In genomic region chr16:8611122-8611521, GRCh38 we compare ENCODE assay signal across 30 cellular contexts. TPM values are rescaled to one million over a fixed set of nuclear protein-coding genes. Genes with fewer than 3 reads are reported as not detected.
DNase-seq lines count a peak whose midpoint lies in the region; ATAC-seq, FAIRE-seq and TF ChIP-seq lines count a peak whose summit lies in the region.
"Had no signal": no experiment of that assay in that cellular context is flagged by ENCODE, and none has a peak within 500 bp of the region (broad histone marks: within the 10 kb centered on the region; RNA-seq: fewer than 3 reads in every experiment).

No MANE protein-coding gene starts in this region.

- no peak overlapping the region for H2BK20ac ChIP-seq in H1 (ENCODE audit: low read length)

- POLR2A ChIA-PET in H1 (lab: Charles Lee; ENCODE audit: partially characterized antibody) (no interaction called here), HEK293T (lab: Yijun Ruan, JAX) (no interaction called here)

- no peak overlapping the region for H3K4me3 Mint-ChIP-seq in GM23338
- H3K4me3 Mint-ChIP-seq: CD4-positive, alpha-beta memory T cell; CD4-positive, CD25-positive, alpha-beta regulatory T cell; CD8-positive, alpha-beta memory T cell had no signal

- no peak for TF ChIP-seq POLR2A in H1 (IDR thresholded peaks at IDR 0.05; ENCODE audit: control extremely low read depth in 1 of 2, low read depth in 2 of 2, low read length in 2 of 2)

- H3K79me1 ChIP-seq in H1 (ENCODE audit: low read depth, low read length), result no peaks in the 10 kb centered on the region

- no peak overlapping the region for H2BK12ac ChIP-seq in H1 (ENCODE audit: low read depth, low read length)

- H3K4ac ChIP-seq in H1 (replicated peaks; ENCODE audit: insufficient read length, low read depth, low read length), result no peak overlapping the region

- H2BK120ac ChIP-seq in H1 (replicated peaks; ENCODE audit: low read depth, low read length), result no peak overlapping the region

- no peak overlapping the region for H3K9ac ChIP-seq in H1 (replicated peaks in 1 of 4; ENCODE audit: extremely low read depth in 1 of 4, low read depth in 3 of 4, low read length in 3 of 4)
- H3K9ac ChIP-seq: BLaER1 had no signal

- H3F3A ChIP-seq in GM23338 (replicated peaks; ENCODE audit: low read depth), result no peaks in the 10 kb centered on the region

- no peak overlapping the region for H2BK15ac ChIP-seq in H1 (ENCODE audit: low read length)

- H4K20me1 ChIP-seq in GM23338 (replicated peaks; ENCODE audit: insufficient read depth), result no peaks in the 10 kb centered on the region
- no peaks in the 10 kb centered on the region for H4K20me1 ChIP-seq in H1 (replicated peaks in 1 of 2; ENCODE audit: control insufficient read depth in 1 of 2, insufficient read depth in 2 of 2, low read length in 2 of 2)
- H4K20me1 ChIP-seq: BLaER1 had no signal

- H3K14ac ChIP-seq in H1 (ENCODE audit: insufficient read length), result no peak overlapping the region

- CTCF ChIA-PET in H1 (lab: Charles Lee; ENCODE audit: partially characterized antibody) (interaction anchor here (1.5 kb wide), 1 partner anchor 12 kb away, joined by 4 read pairs; no protein-coding TSS in a partner anchor), HEK293T (lab: Yijun Ruan, JAX) (no interaction called here)

- peaks cover 6% of the 10 kb centered on the region; the same call in 2 of the 3 replicates for H3K9me3 Mint-ChIP-seq in GM23338
- H3K9me3 Mint-ChIP-seq: CD4-positive, CD25-positive, alpha-beta regulatory T cell; CD8-positive, alpha-beta memory T cell had no signal

- H3K27me3 Mint-ChIP-seq in GM23338 (ENCODE audit: insufficient read depth, low read depth, poor library complexity), result peaks cover 2% of the 10 kb centered on the region

- H3K36me3 Mint-ChIP-seq in GM23338 (ENCODE audit: low read depth), result no peaks in the 10 kb centered on the region; the same call in 2 of the 3 replicates
- H3K36me3 Mint-ChIP-seq: CD14-positive monocyte; CD4-positive, alpha-beta memory T cell; CD4-positive, CD25-positive, alpha-beta regulatory T cell; CD8-positive, alpha-beta memory T cell had no signal

- H3K4me1 Mint-ChIP-seq in GM23338, result peaks cover 7% of the 10 kb centered on the region; the same call in 2 of the 3 replicates
- H3K4me1 Mint-ChIP-seq: CD14-positive monocyte; CD4-positive, alpha-beta memory T cell; CD8-positive, alpha-beta memory T cell had no signal

- H3K9me3 ChIP-seq in RWPE2 (ENCODE audit: severe bottlenecking) (no peaks in the 10 kb centered on the region), H1 (ENCODE audit: insufficient read depth in 2 of 2, low read depth in 1 of 2, low read length in 1 of 2) (no peaks in the 10 kb centered on the region)
- H3K9me3 ChIP-seq: BE2C, BLaER1 had no signal

- H2BK5ac ChIP-seq in H1 (ENCODE audit: low read depth, low read length), result no peak overlapping the region

- no peak overlapping the region for H3K27ac ChIP-seq in GM23338 (ENCODE audit: low read depth)
- H3K27ac ChIP-seq in RWPE2 (ENCODE audit: poor library complexity, severe bottlenecking), result peak overlapping the region; percentile 37
- no peak overlapping the region for H3K27ac ChIP-seq in H1 (ENCODE audit: low read depth, low read length)
- H3K27ac ChIP-seq: BLaER1 had no signal

- WGBS in H1 (ENCODE audit: extremely low coverage in 1 of 2, insufficient coverage in 1 of 2, insufficient read length in 1 of 2, insufficient replicate concordance in 2 of 2, low coverage in 1 of 2, low lambda C conversion rate in 2 of 2, missing lambda C conversion rate in 1 of 2), 2 experiments, result 89% methylated on average over 4 of the region's 4 CpGs; no CpG with 5 or more reads in 1 of the 2 experiments

- H3K4me2 ChIP-seq in GM23338 (no peak overlapping the region), H1 (ENCODE audit: insufficient read depth in 1 of 2, low read depth in 2 of 2, low read length in 2 of 2) (no peak overlapping the region)
- H3K4me2 ChIP-seq: BLaER1 had no signal

- no peak overlapping the region for H3K18ac ChIP-seq in H1 (ENCODE audit: extremely low read depth, low read length)

- no peaks in the 10 kb centered on the region; the same call in 1 of the 2 replicates for H3K4me1 ChIP-seq in GM23338 (ENCODE audit: insufficient read depth)
- peaks cover 8% of the 10 kb centered on the region for H3K4me1 ChIP-seq in RWPE2 (ENCODE audit: insufficient read depth, poor library complexity, severe bottlenecking)
- H3K4me1 ChIP-seq in H1 (replicated peaks in 1 of 4; ENCODE audit: control insufficient read depth in 3 of 4, insufficient read depth in 4 of 4, low read length in 3 of 4), result no peaks in the 10 kb centered on the region
- H3K4me1 ChIP-seq: BE2C had no signal

- H3K79me2 ChIP-seq in GM23338 (replicated peaks; ENCODE audit: insufficient read depth) (no peaks in the 10 kb centered on the region), H1 (ENCODE audit: control insufficient read depth in 1 of 2, insufficient read depth in 2 of 2, low read length in 2 of 2) (no peaks in the 10 kb centered on the region)

- no peak overlapping the region for H4K8ac ChIP-seq in H1 (ENCODE audit: extremely low read depth, insufficient read depth, low read length)

- TF ChIP-seq EP300 in H1 (IDR thresholded peaks at IDR 0.05; ENCODE audit: borderline replicate concordance in 1 of 2, low read depth in 2 of 2, low read length in 2 of 2), result no peak

- no peak overlapping the region for H4K5ac ChIP-seq in H1 (ENCODE audit: insufficient read length, low read depth, low read length)

- H2AK5ac ChIP-seq in H1 (ENCODE audit: low read depth, low read length), result no peak overlapping the region

- no peak for TF ChIP-seq CTCF in GM23338 (conservative IDR thresholded peaks at IDR 0.05; ENCODE audit: low read depth in 2 of 2)
- TF ChIP-seq CTCF in RWPE2 (IDR thresholded peaks at IDR 0.05; ENCODE audit: poor library complexity, severe bottlenecking), result no peak
- TF ChIP-seq CTCF in H1 (IDR thresholded peaks at IDR 0.05; ENCODE audit: control extremely low read depth in 1 of 3, insufficient read depth in 1 of 3, low read depth in 1 of 3, low read length in 3 of 3), result no peak

- no peak overlapping the region for H3K27ac Mint-ChIP-seq in GM23338
- H3K27ac Mint-ChIP-seq: CD14-positive monocyte; CD4-positive, alpha-beta memory T cell; CD4-positive, CD25-positive, alpha-beta regulatory T cell; CD8-positive, alpha-beta memory T cell had no signal

- H3K4me3 ChIP-seq in GM23338, result no peak overlapping the region
- H3K4me3 ChIP-seq in RWPE2 (ENCODE audit: severe bottlenecking), result no peak overlapping the region
- H3K4me3 ChIP-seq in H1 (ENCODE audit: extremely low read depth in 1 of 4, insufficient read depth in 2 of 4, low read depth in 3 of 4, low read length in 4 of 4), result no peak overlapping the region
- H3K4me3 ChIP-seq: BLaER1, GM12878 had no signal

- no peak overlapping the region for H3K23ac ChIP-seq in H1 (ENCODE audit: insufficient read length)

- H2AFZ ChIP-seq in GM23338, result peak overlapping the region; percentile 66; the same call in 1 of the 2 replicates
- H2AFZ ChIP-seq in H1 (ENCODE audit: low read length), result no peak overlapping the region

- H3K56ac ChIP-seq in H1 (replicated peaks; ENCODE audit: insufficient read length, low read depth, low read length), result no peak overlapping the region

- no peak for FAIRE-seq in H1 (lab: Jason Lieb, UNC)
- FAIRE-seq: A204.1, GM12878, GM12892, GM18507 had no signal

- H3K23me2 ChIP-seq in H1 (ENCODE audit: low read depth, low read length), result no peaks in the 10 kb centered on the region

- in situ Hi-C loops in KBM-7 (cut with MboI; ENCODE audit: low pct_unique_long_range_greater_than_20kb, low sequenced_read_pairs), result no loop called here

- H3K27me3 ChIP-seq in GM23338 (ENCODE audit: insufficient read depth) (no peaks in the 10 kb centered on the region), RWPE2 (ENCODE audit: insufficient read depth, poor library complexity, severe bottlenecking) (no peaks in the 10 kb centered on the region), H1 (replicated peaks in 1 of 4; ENCODE audit: control insufficient read depth in 3 of 4, extremely low read depth in 1 of 4, insufficient read depth in 3 of 4, low read length in 3 of 4) (no peaks in the 10 kb centered on the region; a peak in 2 of 7 replicates)
- H3K27me3 ChIP-seq: BLaER1 had no signal

- DNase-seq in GM23338 (ENCODE audit: low spot score) (no peak), RWPE2 (ENCODE audit: low spot score) (no peak), H1 (ENCODE audit: low read depth in 1 of 2, low spot score in 2 of 2) (no peak), KBM-7 (no peak), HEK293T (ENCODE audit: extremely low spot score) (no peak)
- no peak for DNase-seq in activated CD4-positive, CD25-positive, alpha-beta regulatory T cell (lab: John Stamatoyannopoulos, UW)
- DNase-seq: 8988T; ACHN; BE2C; C1 segment of cervical spinal cord; CD4-positive, alpha-beta memory T cell; CD4-positive, CD25-positive, alpha-beta regulatory T cell; CD8-positive, alpha-beta memory T cell; COR-L47; DMS 273 treated with DMSO at 0.1 percent for 48 hours; DMS153; DMS53; DMS79; DND-41; EL; GDM1 had no signal

- no peak overlapping the region for H4K91ac ChIP-seq in H1 (replicated peaks; ENCODE audit: insufficient read length, low read length)

- ATAC-seq in GM23338, result no peak
- ATAC-seq in RWPE2 (ENCODE audit: low read depth), result no peak
- ATAC-seq: GM12878 had no signal

- H3K36me3 ChIP-seq in GM23338 (ENCODE audit: insufficient read depth), result no peaks in the 10 kb centered on the region
- H3K36me3 ChIP-seq in RWPE2 (ENCODE audit: low read depth), result no peaks in the 10 kb centered on the region
- H3K36me3 ChIP-seq in H1 (ENCODE audit: control insufficient read depth in 2 of 4, insufficient read depth in 4 of 4, low read length in 3 of 4), result no peaks in the 10 kb centered on the region
- H3K36me3 ChIP-seq: BE2C, BLaER1 had no signal

- no peaks in the 10 kb centered on the region for H3K9me2 ChIP-seq in GM23338 (ENCODE audit: insufficient read depth)

- TF ChIP-seq RAD21 in H1 (IDR thresholded peaks at IDR 0.05 in 1 of 2, conservative IDR thresholded peaks at IDR 0.05 in 1 of 2; ENCODE audit: low read depth in 2 of 2, low read length in 2 of 2), result no peak

RNA-seq across cellular contexts. Expression of gene METTL22, which starts 10.4 kb away (rescaled TPM):
- 44.6 and 51.8 TPM in 2 replicates for total RNA-seq in GM23338 (2014; rRNA removed; shearing (Covaris generic))
- polyA plus RNA-seq in GM23338 (2016; fragmentation: Nextera tagmentation; extraction: Ambion mirVana), result 44.8 and 51.4 TPM in 2 replicates
- 56.0 and 56.7 TPM in 2 replicates for total RNA-seq in H1 (2021; fragmentation: NEBNext Ultra II Directional; extraction: Animal tissue kit (Norgen Biotek cat#: 25700))
- polyA plus RNA-seq in H1 (2011; rRNA removed), result 85.2 and 129 TPM in 2 replicates
- 107 TPM for polyA plus RNA-seq in H1 (2011; cell fraction: cytosol; rRNA removed)
- 221 TPM for polyA plus RNA-seq in H1 (2011; cell fraction: nucleus; rRNA removed)
- polyA plus RNA-seq in H1 (2012, experiment 1 of 2), result 36.6 to 55.9 TPM (median 47.9 TPM) in 4 replicates
- polyA plus RNA-seq in H1 (2012, experiment 2 of 2), result 42.3 TPM
- polyA plus RNA-seq in H1 (2013, experiment 1 of 2), result 45.4 TPM
- 41.7 TPM for polyA plus RNA-seq in H1 (2013, experiment 2 of 2)
- 89.6 and 106 TPM in 2 replicates for polyA minus RNA-seq in H1 (2011; rRNA and poly(A)+ RNA removed)
- 58.5 TPM for polyA minus RNA-seq in H1 (2011; cell fraction: cytosol; rRNA and poly(A)+ RNA removed)
- polyA minus RNA-seq in H1 (2011; cell fraction: nucleus; rRNA and poly(A)+ RNA removed), result 110 TPM

RNA-seq across cellular contexts. Expression of gene TMEM114, which starts 20.8 kb away (rescaled TPM):
- total RNA-seq in GM23338 (2014; rRNA removed; shearing (Covaris generic)), result 0.52 TPM in 1 of 2 replicates, not detected in the other
- polyA plus RNA-seq in GM23338 (2016; fragmentation: Nextera tagmentation; extraction: Ambion mirVana) (0.47 and 0.77 TPM in 2 replicates), H1 (2011; rRNA removed) (2.9 and 5.4 TPM in 2 replicates)
- 1.6 TPM in 2 replicates for total RNA-seq in H1 (2021; fragmentation: NEBNext Ultra II Directional; extraction: Animal tissue kit (Norgen Biotek cat#: 25700))
- 4.3 TPM for polyA plus RNA-seq in H1 (2011; cell fraction: cytosol; rRNA removed)
- polyA plus RNA-seq in H1 (2011; cell fraction: nucleus; rRNA removed), result 4.4 TPM
- polyA plus RNA-seq in H1 (2012, experiment 1 of 2), result 1.0 to 3.6 TPM (median 2.7 TPM) in 4 replicates
- 1.5 TPM for polyA plus RNA-seq in H1 (2012, experiment 2 of 2)
- polyA plus RNA-seq in H1 (2013, experiment 1 of 2), result 0.55 TPM
- polyA plus RNA-seq in H1 (2013, experiment 2 of 2), result 0.70 TPM
- 0.19 and 0.80 TPM in 2 replicates for polyA minus RNA-seq in H1 (2011; rRNA and poly(A)+ RNA removed)
- polyA minus RNA-seq in H1 (2011; cell fraction: cytosol; rRNA and poly(A)+ RNA removed), result not detected
- not detected for polyA minus RNA-seq in H1 (2011; cell fraction: nucleus; rRNA and poly(A)+ RNA removed)
- total RNA-seq: CD4-positive, alpha-beta memory T cell; CD4-positive, CD25-positive, alpha-beta regulatory T cell; CD8-positive, alpha-beta memory T cell; Daoy; G401; GM12878 had no signal
- polyA plus RNA-seq: AG04450; CD14-positive monocyte; CD4-positive, alpha-beta memory T cell; CD4-positive, CD25-positive, alpha-beta regulatory T cell; CD8-positive, alpha-beta memory T cell; GM12878 had no signal
